11 cellular contexts compared by ENCODE assay signal in the genomic region with DNA sequence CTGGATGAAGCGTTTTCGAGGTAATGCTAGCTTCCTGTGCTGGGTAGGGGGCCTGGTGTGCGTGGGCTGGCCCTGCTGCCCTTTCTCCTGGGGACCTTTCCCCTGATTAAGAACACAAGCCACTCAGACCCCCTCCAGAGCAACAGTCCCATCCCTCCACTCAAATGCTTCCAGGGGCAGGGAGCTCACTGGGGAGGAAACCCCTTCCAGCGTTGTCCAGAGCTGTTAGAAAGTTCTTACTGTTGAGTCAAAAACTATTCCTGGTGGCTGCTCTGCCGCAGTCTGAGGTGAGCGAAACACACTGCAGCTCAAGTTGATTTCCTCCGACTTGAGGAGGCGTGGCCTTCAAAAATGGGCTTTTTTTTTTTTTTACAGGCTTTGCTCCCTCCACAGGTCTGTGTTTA.
DNase-seq lines count a peak whose midpoint lies in the region; ATAC-seq and FAIRE-seq lines count a peak whose summit lies in the region.
"Had no signal": no experiment of that assay in that cellular context is flagged by ENCODE, and none has a peak within 500 bp of the region (broad histone marks: within the 10 kb centered on the region; RNA-seq: fewer than 3 reads in every experiment).

No MANE protein-coding gene starts in this region.

- no peak for ATAC-seq in GM21529 (IDR thresholded peaks at IDR 0.05; ENCODE audit: unreplicated experiment)

- no peaks in the 10 kb centered on the region for H3K9me3 ChIP-seq in NT2/D1 (ENCODE audit: insufficient read depth, low read length)
- no peaks in the 10 kb centered on the region for H3K9me3 ChIP-seq in iPS-15b (ENCODE audit: control insufficient read depth, insufficient read depth, low read length)
- H3K9me3 ChIP-seq: SJSA1 had no signal

- H3K27ac Mint-ChIP-seq in stimulated activated naive CD8-positive, alpha-beta T cell treated with anti-CD3 and anti-CD28 coated beads, Interleukin-15, Interleukin-2, amounts not matched to agents 100 ng/mL and 50 ng/mL, for 24 hours: peak overlapping the region; percentile 63

- peaks cover 96% of the 10 kb centered on the region for H3K4me1 Mint-ChIP-seq in stimulated activated naive CD8-positive, alpha-beta T cell treated with anti-CD3 and anti-CD28 coated beads, Interleukin-15, Interleukin-2, amounts not matched to agents 100 ng/mL and 50 ng/mL, for 24 hours (ENCODE audit: low read depth)

- H3K9me3 Mint-ChIP-seq in stimulated activated naive CD8-positive, alpha-beta T cell treated with anti-CD3 and anti-CD28 coated beads, Interleukin-15, Interleukin-2, amounts not matched to agents 100 ng/mL and 50 ng/mL, for 24 hours: no peaks in the 10 kb centered on the region

- peak overlapping the region; percentile 67 for H3K4me3 Mint-ChIP-seq in stimulated activated naive CD8-positive, alpha-beta T cell treated with anti-CD3 and anti-CD28 coated beads, Interleukin-15, Interleukin-2, amounts not matched to agents 100 ng/mL and 50 ng/mL, for 24 hours

- FAIRE-seq in urothelium cell line (lab: Jason Lieb, UNC): no peak

- H3K9ac ChIP-seq in NT2/D1 (ENCODE audit: insufficient read length, low read depth) (peak overlapping the region; percentile 54), iPS-15b (ENCODE audit: low read depth, low read length) (peak overlapping the region; percentile 8)

- H3K4me3 ChIP-seq in NT2/D1 (ENCODE audit: insufficient read length, low read depth): no peak overlapping the region
- H3K4me3 ChIP-seq in iPS-15b (ENCODE audit: low read depth, low read length): no peak overlapping the region
- H3K4me3 ChIP-seq: SJSA1 had no signal

- no peaks in the 10 kb centered on the region for H3K27me3 ChIP-seq in NT2/D1 (ENCODE audit: insufficient read depth, insufficient read length)
- H3K27me3 ChIP-seq in iPS-15b (ENCODE audit: control insufficient read depth, insufficient read depth, low read length): no peaks in the 10 kb centered on the region
- H3K27me3 ChIP-seq: SJSA1 had no signal

- DNase-seq in NT2/D1 (ENCODE audit: low read depth, low spot score) (no peak), urothelium cell line (ENCODE audit: low spot score) (no peak), dedifferentiated amniotic fluid mesenchymal stem cell (ENCODE audit: extremely low spot score) (no peak), NOMO-1 (lab: John Stamatoyannopoulos, UW; ENCODE audit: unreplicated experiment in 2 of 2) (no peak)
- DNase-seq in activated T-cell treated with anti-CD3 and anti-CD28 coated beads, Interleukin-2, amount 50 U/mL, for 48 hours: peak; percentile 52 to 60
- DNase-seq: mesenchymal stem cell, NCI-H345 had no signal

- H3K36me3 ChIP-seq in NT2/D1 (ENCODE audit: insufficient read depth, insufficient read length, low read length): peaks cover 47% of the 10 kb centered on the region
- peaks cover 6% of the 10 kb centered on the region for H3K36me3 ChIP-seq in iPS-15b (ENCODE audit: control insufficient read depth, insufficient read depth, low read length)

- peaks cover 63% of the 10 kb centered on the region for H3K4me1 ChIP-seq in NT2/D1 (ENCODE audit: insufficient read depth, insufficient read length)
- peaks cover 12% of the 10 kb centered on the region for H3K4me1 ChIP-seq in iPS-15b (ENCODE audit: control insufficient read depth, insufficient read depth, low read length)

- H3K27me3 Mint-ChIP-seq in stimulated activated naive CD8-positive, alpha-beta T cell treated with anti-CD3 and anti-CD28 coated beads, Interleukin-15, Interleukin-2, amounts not matched to agents 100 ng/mL and 50 ng/mL, for 24 hours: no peaks in the 10 kb centered on the region

- peaks cover 7% of the 10 kb centered on the region for H3K36me3 Mint-ChIP-seq in stimulated activated naive CD8-positive, alpha-beta T cell treated with anti-CD3 and anti-CD28 coated beads, Interleukin-15, Interleukin-2, amounts not matched to agents 100 ng/mL and 50 ng/mL, for 24 hours (ENCODE audit: low read depth)

Comparison
In these comparisons a context has a peak if more than half of its experiments do, and no peak if none do; other contexts are left out.
1. DNase-seq: peak in activated T-cell treated with anti-CD3 and anti-CD28 coated beads, Interleukin-2, amount 50 U/mL, for 48 hours (2 of 2); none in NT2/D1 (single experiment), urothelium cell line (single experiment), dedifferentiated amniotic fluid mesenchymal stem cell (single experiment) and NOMO-1 (0 of 2).